In the genomic region with DNA sequence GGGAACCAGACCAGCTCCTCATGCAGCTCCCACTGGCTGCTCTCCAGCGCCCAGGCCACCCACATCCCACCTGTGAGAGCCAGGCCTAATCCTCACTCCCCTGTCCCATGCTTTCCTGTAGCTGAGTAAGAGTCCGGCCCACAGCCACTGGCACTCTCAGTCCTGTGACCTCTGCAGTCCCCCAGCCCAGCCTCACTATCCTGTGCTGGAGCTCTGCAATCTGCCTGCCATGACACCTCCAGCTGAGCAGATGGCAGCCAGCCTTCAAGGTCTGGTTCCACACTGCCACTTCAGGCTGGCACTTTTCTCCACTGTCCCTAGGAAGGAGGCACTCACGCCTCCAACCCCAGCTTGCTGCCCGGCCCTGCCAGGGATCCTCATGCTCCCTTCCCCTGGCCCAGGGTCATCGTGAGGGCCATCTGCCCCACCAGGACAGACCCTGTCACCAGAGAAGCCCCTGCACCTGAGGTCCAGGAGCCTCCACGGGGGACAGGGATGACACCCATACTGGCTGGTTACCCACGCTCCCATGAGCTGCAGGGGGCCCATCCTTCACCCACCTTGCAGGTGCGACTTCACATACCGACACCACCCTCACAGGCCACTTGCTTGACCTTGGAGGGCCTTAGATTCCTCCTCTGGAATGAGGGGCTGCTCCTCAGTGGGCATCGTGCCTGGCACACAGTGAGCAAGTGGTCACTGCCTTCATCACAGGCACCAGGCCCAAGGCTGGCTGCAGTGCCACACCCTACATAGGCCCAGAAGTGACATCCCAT, we compare ENCODE assay signal across 8 cellular contexts.
A peak's percentile ranks its signal among the peaks of the same experiment; 100 is the strongest.
DNase-seq lines count a peak whose midpoint lies in the region; ATAC-seq and TF ChIP-seq lines count a peak whose summit lies in the region.

No MANE protein-coding gene starts in this region.

- TF ChIP-seq CTCF in left ventricle myocardium inferior (IDR thresholded peaks at IDR 0.05; ENCODE audit: borderline replicate concordance), result no peak

- H3K9me3 ChIP-seq in left ventricle myocardium inferior (replicated peaks), result no peaks in the 10 kb centered on the region

- ATAC-seq in Right ventricle myocardium inferior (no peak), GM18873 (IDR thresholded peaks at IDR 0.05; ENCODE audit: low FRiP score, unreplicated experiment) (no peak)
- no peak for ATAC-seq in activated T-helper 17 cell treated with anti-CD3 and anti-CD28 coated beads, Interleukin-2, amount 50 U/mL, for 72 hours (replicated peaks)

- H3K27ac Mint-ChIP-seq in activated T-helper 17 cell treated with anti-CD3 and anti-CD28 coated beads, Interleukin-2, amount 50 U/mL, for 72 hours, result peak overlapping the region; percentile 78

- H3K27me3 ChIP-seq in left ventricle myocardium inferior (ENCODE audit: low read depth) (no peaks in the 10 kb centered on the region), layer of hippocampus (ENCODE audit: control insufficient read depth, insufficient read depth, low read length) (no peaks in the 10 kb centered on the region)

- H3K4me1 Mint-ChIP-seq in activated T-helper 17 cell treated with anti-CD3 and anti-CD28 coated beads, Interleukin-2, amount 50 U/mL, for 72 hours, result no peaks in the 10 kb centered on the region

- no peaks in the 10 kb centered on the region for H3K9me3 Mint-ChIP-seq in activated T-helper 17 cell treated with anti-CD3 and anti-CD28 coated beads, Interleukin-2, amount 50 U/mL, for 72 hours

- peak overlapping the region; percentile 73 for H3K4me3 ChIP-seq in left ventricle myocardium inferior

- no peak for DNase-seq in left ventricle myocardium inferior
- DNase-seq in Right ventricle myocardium inferior (ENCODE audit: missing footprints), result no peak
- no peak for DNase-seq in NCI-H345 (lab: John Stamatoyannopoulos, UW)
- DNase-seq in NOMO-1 treated with dmso at 0.1 percent for 144 hours (lab: John Stamatoyannopoulos, UW; ENCODE audit: unreplicated experiment), result no peak
- no peak for DNase-seq in kidney glomerular epithelial cell (lab: John Stamatoyannopoulos, UW)

- intact Hi-C loops in left ventricle myocardium inferior (cut with micrococcal nuclease), result no loop called here
- intact Hi-C loops in Right ventricle myocardium inferior (cut with DNase I), result no loop called here

- no peak overlapping the region for H3K4me3 Mint-ChIP-seq in activated T-helper 17 cell treated with anti-CD3 and anti-CD28 coated beads, Interleukin-2, amount 50 U/mL, for 72 hours

- peaks cover 28% of the 10 kb centered on the region for H3K4me1 ChIP-seq in left ventricle myocardium inferior

- H3K36me3 ChIP-seq in left ventricle myocardium inferior, result peaks cover 9% of the 10 kb centered on the region

- no peak overlapping the region for H3K27ac ChIP-seq in left ventricle myocardium inferior (replicated peaks)
- peak overlapping the region; percentile 90 for H3K27ac ChIP-seq in layer of hippocampus (ENCODE audit: low read depth, low read length)

- peaks cover 13% of the 10 kb centered on the region for H3K36me3 Mint-ChIP-seq in activated T-helper 17 cell treated with anti-CD3 and anti-CD28 coated beads, Interleukin-2, amount 50 U/mL, for 72 hours (ENCODE audit: low read depth)

- H3K27me3 Mint-ChIP-seq in activated T-helper 17 cell treated with anti-CD3 and anti-CD28 coated beads, Interleukin-2, amount 50 U/mL, for 72 hours, result no peaks in the 10 kb centered on the region
